Comparison of ENCODE assay signal across 1 cellular context in genomic region chr2:125942585-125943424, GRCh38.
A peak's percentile ranks its signal among the peaks of the same experiment; 100 is the strongest.
TF ChIP-seq lines count a peak whose summit lies in the region.

No MANE protein-coding gene starts in this region.

TF ChIP-seq in HepG2, 621 proteins besides CTCF, POLR2A, EP300 and RAD21 (continued from another document):
- peak; percentile 69 to 71; a peak in 3 of 4 replicates for TF ChIP-seq MAFK (conservative IDR thresholded peaks at IDR 0.05 in 1 of 2, IDR thresholded peaks at IDR 0.05 in 1 of 2; ENCODE audit: low read length in 2 of 2)
